In genomic region chr10:3412646-3413045, GRCh38 we compare ENCODE assay signal across 1 cellular context.
TF ChIP-seq lines count a peak whose summit lies in the region.

No MANE protein-coding gene starts in this region.

TF ChIP-seq in IMR-90, 13 proteins besides CTCF, POLR2A, EP300 and RAD21 (continued from another document):
- TF ChIP-seq, protein P1, sequence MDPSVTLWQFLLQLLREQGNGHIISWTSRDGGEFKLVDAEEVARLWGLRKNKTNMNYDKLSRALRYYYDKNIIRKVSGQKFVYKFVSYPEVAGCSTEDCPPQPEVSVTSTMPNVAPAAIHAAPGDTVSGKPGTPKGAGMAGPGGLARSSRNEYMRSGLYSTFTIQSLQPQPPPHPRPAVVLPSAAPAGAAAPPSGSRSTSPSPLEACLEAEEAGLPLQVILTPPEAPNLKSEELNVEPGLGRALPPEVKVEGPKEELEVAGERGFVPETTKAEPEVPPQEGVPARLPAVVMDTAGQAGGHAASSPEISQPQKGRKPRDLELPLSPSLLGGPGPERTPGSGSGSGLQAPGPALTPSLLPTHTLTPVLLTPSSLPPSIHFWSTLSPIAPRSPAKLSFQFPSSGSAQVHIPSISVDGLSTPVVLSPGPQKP (IDR thresholded peaks at IDR 0.05; ENCODE audit: borderline replicate concordance, low read depth, low read length) = no peak
- TF ChIP-seq, protein P2, sequence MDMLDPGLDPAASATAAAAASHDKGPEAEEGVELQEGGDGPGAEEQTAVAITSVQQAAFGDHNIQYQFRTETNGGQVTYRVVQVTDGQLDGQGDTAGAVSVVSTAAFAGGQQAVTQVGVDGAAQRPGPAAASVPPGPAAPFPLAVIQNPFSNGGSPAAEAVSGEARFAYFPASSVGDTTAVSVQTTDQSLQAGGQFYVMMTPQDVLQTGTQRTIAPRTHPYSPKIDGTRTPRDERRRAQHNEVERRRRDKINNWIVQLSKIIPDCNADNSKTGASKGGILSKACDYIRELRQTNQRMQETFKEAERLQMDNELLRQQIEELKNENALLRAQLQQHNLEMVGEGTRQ (IDR thresholded peaks at IDR 0.05; ENCODE audit: low read depth, low read length) = no peak
- TF ChIP-seq MAFK (IDR thresholded peaks at IDR 0.05; ENCODE audit: low read depth, low read length) (no peak), MAZ (IDR thresholded peaks at IDR 0.05; ENCODE audit: borderline replicate concordance, low read depth, low read length) (no peak)
